In the genomic region with DNA sequence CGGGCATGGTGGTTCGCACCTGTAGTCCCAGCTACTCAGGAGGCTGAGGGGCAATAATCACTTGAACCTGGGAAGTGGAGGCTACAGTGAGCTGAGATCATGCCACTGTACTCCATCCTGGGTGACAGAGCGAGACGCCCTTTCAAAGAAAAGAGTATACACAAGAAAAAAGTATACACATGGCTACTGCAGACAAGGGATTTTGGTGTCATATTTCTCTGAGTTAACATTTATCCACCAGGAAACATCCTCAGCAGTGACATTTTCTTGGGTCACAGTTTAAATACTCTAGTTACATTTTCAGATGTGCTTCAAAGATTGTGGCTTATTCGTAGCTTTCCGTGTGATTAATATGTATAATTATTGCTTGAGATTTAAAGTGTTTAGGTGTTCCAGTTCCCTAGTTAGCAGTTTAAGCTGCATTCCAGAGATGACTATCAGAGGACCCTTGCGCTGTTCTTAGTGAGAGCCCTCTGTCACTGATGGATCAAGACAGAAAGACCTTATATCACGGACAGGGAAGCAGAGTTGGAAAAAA, we compare ENCODE assay signal across 29 cellular contexts.
"Had no signal": no experiment of that assay in that cellular context is flagged by ENCODE, and none has a peak within 500 bp of the region (broad histone marks: within the 10 kb centered on the region; RNA-seq: fewer than 3 reads in every experiment).

No MANE protein-coding gene starts in this region.

- H3K4me2 ChIP-seq: smooth muscle cell had no signal

- H3K27ac Mint-ChIP-seq: memory B cell; naive B cell; natural killer cell treated with Interleukin-12 subunit alpha and Interleukin-12 subunit beta and Interleukin-15 and Interleukin-18, amount 100 ng/mL, for 72 hours; stimulated activated naive CD8-positive, alpha-beta T cell treated with anti-CD3 and anti-CD28 coated beads, Interleukin-15, amount 100 ng/mL, for 72 hours had no signal

- DNase-seq: colonic mucosa; dermis blood vessel endothelial cell; effector memory CD4-positive, alpha-beta T cell; foreskin melanocyte; glutamatergic neuron; heart right ventricle; hippocampal formation; left colon; left ventricle myocardium superior; lower lobe of right lung; mucosa of descending colon; naive B cell; nucleus accumbens; ovary; stimulated activated CD4-positive, alpha-beta T cell treated with anti-CD3 and anti-CD28 coated beads, Interleukin-12 subunit alpha, Interleukin-12 subunit beta, amount 100 ng/mL, for 4 hours; stimulated activated CD4-positive, alpha-beta T cell treated with anti-CD3 and anti-CD28 coated beads, Interleukin-1b, Interleukin-23, amount 100 ng/mL, for 48 hours; stimulated activated CD4-positive, alpha-beta T cell treated with anti-CD3 and anti-CD28 coated beads, Interleukin-4, amount 100 ng/mL, for 1 hour; stimulated activated CD8-positive, alpha-beta memory T cell treated with anti-CD3 and anti-CD28 coated beads, Interleukin-4, amount 100 ng/mL, for 48 hours; stimulated activated naive CD4-positive, alpha-beta T cell; stimulated activated naive CD8-positive, alpha-beta T cell treated with anti-CD3 and anti-CD28 coated beads, Interleukin-15, amount 100 ng/mL, for 72 hours; transverse colon; upper lobe of right lung; uterus had no signal

- H3K36me3 ChIP-seq: colonic mucosa, esophagus muscularis mucosa, heart right ventricle, lower lobe of right lung, ovary, suprapubic skin, transverse colon, upper lobe of right lung, uterus had no signal

- H3K27ac ChIP-seq: colonic mucosa, esophagus muscularis mucosa, heart right ventricle, lower lobe of right lung, ovary, suprapubic skin, transverse colon, upper lobe of right lung, uterus had no signal

- H3K4me3 ChIP-seq: colonic mucosa, esophagus muscularis mucosa, heart right ventricle, lower lobe of right lung, mucosa of descending colon, ovary, smooth muscle cell, suprapubic skin, transverse colon, upper lobe of right lung, uterus had no signal

- H3K27me3 Mint-ChIP-seq: memory B cell; natural killer cell treated with Interleukin-12 subunit alpha and Interleukin-12 subunit beta and Interleukin-15 and Interleukin-18, amount 100 ng/mL, for 72 hours; stimulated activated naive CD8-positive, alpha-beta T cell treated with anti-CD3 and anti-CD28 coated beads, Interleukin-15, amount 100 ng/mL, for 72 hours had no signal

- ATAC-seq: heart right ventricle; left colon; left ventricle myocardium superior; lower lobe of right lung; mucosa of descending colon; natural killer cell treated with Interleukin-12 subunit alpha and Interleukin-12 subunit beta and Interleukin-15 and Interleukin-18, amount 100 ng/mL, for 72 hours; sciatic nerve; stimulated activated naive CD8-positive, alpha-beta T cell treated with anti-CD3 and anti-CD28 coated beads, Interleukin-15, amount 100 ng/mL, for 72 hours; upper lobe of right lung had no signal

- H3K4me3 Mint-ChIP-seq: memory B cell; naive B cell; natural killer cell treated with Interleukin-12 subunit alpha and Interleukin-12 subunit beta and Interleukin-15 and Interleukin-18, amount 100 ng/mL, for 72 hours; stimulated activated naive CD8-positive, alpha-beta T cell treated with anti-CD3 and anti-CD28 coated beads, Interleukin-15, amount 100 ng/mL, for 72 hours had no signal

- H3K27me3 ChIP-seq: colonic mucosa, heart right ventricle, ovary, suprapubic skin, transverse colon, upper lobe of right lung, uterus had no signal

- H3K36me3 Mint-ChIP-seq: memory B cell; naive B cell; natural killer cell treated with Interleukin-12 subunit alpha and Interleukin-12 subunit beta and Interleukin-15 and Interleukin-18, amount 100 ng/mL, for 72 hours had no signal

- H3K4me1 ChIP-seq: colonic mucosa, uterus had no signal

- H3K9me3 Mint-ChIP-seq: memory B cell; naive B cell; natural killer cell treated with Interleukin-12 subunit alpha and Interleukin-12 subunit beta and Interleukin-15 and Interleukin-18, amount 100 ng/mL, for 72 hours; stimulated activated naive CD8-positive, alpha-beta T cell treated with anti-CD3 and anti-CD28 coated beads, Interleukin-15, amount 100 ng/mL, for 72 hours had no signal

- H3K9me3 ChIP-seq: colonic mucosa, esophagus muscularis mucosa, heart right ventricle, lower lobe of right lung, mucosa of descending colon, ovary, suprapubic skin, transverse colon, upper lobe of right lung, uterus had no signal
